Comparison of ENCODE assay signal across 1 cellular context in the genomic region with DNA sequence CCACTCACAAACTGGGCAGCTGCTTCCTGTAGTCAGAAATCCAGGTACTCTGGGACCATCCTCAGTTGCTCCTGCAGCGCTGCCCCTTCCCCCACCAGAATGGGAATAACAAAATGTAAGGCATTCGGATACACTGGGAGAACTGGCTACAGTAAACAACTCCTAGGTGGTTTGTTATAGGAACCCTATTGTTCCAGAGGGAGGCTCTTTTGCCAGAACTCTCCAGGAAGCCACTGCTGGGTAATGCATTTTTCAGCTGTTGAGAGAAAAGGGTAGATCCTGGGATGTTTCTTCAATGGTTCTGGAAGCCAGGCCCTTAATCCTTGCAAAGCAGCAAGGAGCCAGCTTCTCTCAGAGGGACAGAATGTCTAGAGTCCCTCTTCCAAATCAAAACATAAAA.
TF ChIP-seq lines count a peak whose summit lies in the region.

No MANE protein-coding gene starts in this region.

TF ChIP-seq in WTC11, 78 proteins besides CTCF, POLR2A, EP300 and RAD21 (continued from another document):
- TF ChIP-seq, protein P1, sequence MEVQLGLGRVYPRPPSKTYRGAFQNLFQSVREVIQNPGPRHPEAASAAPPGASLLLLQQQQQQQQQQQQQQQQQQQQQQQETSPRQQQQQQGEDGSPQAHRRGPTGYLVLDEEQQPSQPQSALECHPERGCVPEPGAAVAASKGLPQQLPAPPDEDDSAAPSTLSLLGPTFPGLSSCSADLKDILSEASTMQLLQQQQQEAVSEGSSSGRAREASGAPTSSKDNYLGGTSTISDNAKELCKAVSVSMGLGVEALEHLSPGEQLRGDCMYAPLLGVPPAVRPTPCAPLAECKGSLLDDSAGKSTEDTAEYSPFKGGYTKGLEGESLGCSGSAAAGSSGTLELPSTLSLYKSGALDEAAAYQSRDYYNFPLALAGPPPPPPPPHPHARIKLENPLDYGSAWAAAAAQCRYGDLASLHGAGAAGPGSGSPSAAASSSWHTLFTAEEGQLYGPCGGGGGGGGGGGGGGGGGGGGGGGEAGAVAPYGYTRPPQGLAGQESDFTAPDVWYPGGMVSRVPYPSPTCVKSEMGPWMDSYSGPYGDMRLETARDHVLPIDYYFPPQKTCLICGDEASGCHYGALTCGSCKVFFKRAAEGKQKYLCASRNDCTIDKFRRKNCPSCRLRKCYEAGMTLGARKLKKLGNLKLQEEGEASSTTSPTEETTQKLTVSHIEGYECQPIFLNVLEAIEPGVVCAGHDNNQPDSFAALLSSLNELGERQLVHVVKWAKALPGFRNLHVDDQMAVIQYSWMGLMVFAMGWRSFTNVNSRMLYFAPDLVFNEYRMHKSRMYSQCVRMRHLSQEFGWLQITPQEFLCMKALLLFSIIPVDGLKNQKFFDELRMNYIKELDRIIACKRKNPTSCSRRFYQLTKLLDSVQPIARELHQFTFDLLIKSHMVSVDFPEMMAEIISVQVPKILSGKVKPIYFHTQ (CRISPR knock-in tag; IDR thresholded peaks at IDR 0.05), result no peak
- TF ChIP-seq NFYB (CRISPR knock-in tag; conservative IDR thresholded peaks at IDR 0.05; ENCODE audit: low read depth) (no peak), FOXK1 (CRISPR knock-in tag; IDR thresholded peaks at IDR 0.05) (peak; percentile 76), SP1 (CRISPR knock-in tag; conservative IDR thresholded peaks at IDR 0.05) (peak; percentile 22; the same call in 1 of the 2 replicates), ZNF423 (CRISPR knock-in tag; IDR thresholded peaks at IDR 0.05) (peak; percentile 98), ZBTB21 (CRISPR knock-in tag; IDR thresholded peaks at IDR 0.05; ENCODE audit: borderline replicate concordance) (peak; percentile 37; the same call in 1 of the 2 replicates), ZNF121 (CRISPR knock-in tag; IDR thresholded peaks at IDR 0.05) (peak; percentile 47; the same call in 1 of the 2 replicates), NFATC4 (CRISPR knock-in tag; IDR thresholded peaks at IDR 0.05) (no peak), IRF2 (CRISPR knock-in tag; IDR thresholded peaks at IDR 0.05; ENCODE audit: borderline replicate concordance, low read depth) (no peak)
- TF ChIP-seq, protein P2, sequence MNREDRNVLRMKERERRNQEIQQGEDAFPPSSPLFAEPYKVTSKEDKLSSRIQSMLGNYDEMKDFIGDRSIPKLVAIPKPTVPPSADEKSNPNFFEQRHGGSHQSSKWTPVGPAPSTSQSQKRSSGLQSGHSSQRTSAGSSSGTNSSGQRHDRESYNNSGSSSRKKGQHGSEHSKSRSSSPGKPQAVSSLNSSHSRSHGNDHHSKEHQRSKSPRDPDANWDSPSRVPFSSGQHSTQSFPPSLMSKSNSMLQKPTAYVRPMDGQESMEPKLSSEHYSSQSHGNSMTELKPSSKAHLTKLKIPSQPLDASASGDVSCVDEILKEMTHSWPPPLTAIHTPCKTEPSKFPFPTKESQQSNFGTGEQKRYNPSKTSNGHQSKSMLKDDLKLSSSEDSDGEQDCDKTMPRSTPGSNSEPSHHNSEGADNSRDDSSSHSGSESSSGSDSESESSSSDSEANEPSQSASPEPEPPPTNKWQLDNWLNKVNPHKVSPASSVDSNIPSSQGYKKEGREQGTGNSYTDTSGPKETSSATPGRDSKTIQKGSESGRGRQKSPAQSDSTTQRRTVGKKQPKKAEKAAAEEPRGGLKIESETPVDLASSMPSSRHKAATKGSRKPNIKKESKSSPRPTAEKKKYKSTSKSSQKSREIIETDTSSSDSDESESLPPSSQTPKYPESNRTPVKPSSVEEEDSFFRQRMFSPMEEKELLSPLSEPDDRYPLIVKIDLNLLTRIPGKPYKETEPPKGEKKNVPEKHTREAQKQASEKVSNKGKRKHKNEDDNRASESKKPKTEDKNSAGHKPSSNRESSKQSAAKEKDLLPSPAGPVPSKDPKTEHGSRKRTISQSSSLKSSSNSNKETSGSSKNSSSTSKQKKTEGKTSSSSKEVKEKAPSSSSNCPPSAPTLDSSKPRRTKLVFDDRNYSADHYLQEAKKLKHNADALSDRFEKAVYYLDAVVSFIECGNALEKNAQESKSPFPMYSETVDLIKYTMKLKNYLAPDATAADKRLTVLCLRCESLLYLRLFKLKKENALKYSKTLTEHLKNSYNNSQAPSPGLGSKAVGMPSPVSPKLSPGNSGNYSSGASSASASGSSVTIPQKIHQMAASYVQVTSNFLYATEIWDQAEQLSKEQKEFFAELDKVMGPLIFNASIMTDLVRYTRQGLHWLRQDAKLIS (CRISPR knock-in tag; IDR thresholded peaks at IDR 0.05; ENCODE audit: borderline replicate concordance), result peak; percentile 38; the same call in 1 of the 2 replicates
- TF ChIP-seq, protein P3, sequence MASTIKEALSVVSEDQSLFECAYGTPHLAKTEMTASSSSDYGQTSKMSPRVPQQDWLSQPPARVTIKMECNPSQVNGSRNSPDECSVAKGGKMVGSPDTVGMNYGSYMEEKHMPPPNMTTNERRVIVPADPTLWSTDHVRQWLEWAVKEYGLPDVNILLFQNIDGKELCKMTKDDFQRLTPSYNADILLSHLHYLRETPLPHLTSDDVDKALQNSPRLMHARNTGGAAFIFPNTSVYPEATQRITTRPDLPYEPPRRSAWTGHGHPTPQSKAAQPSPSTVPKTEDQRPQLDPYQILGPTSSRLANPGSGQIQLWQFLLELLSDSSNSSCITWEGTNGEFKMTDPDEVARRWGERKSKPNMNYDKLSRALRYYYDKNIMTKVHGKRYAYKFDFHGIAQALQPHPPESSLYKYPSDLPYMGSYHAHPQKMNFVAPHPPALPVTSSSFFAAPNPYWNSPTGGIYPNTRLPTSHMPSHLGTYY (CRISPR knock-in tag; IDR thresholded peaks at IDR 0.05), result peak; percentile 54; the same call in 1 of the 2 replicates
